ENCODE assay signal across 8 cellular contexts in genomic region chr16:86509759-86510464, GRCh38. TPM values are rescaled to one million over a fixed set of nuclear protein-coding genes. Genes with fewer than 3 reads are reported as not detected.
A peak's percentile ranks its signal among the peaks of the same experiment; 100 is the strongest.
DNase-seq lines count a peak whose midpoint lies in the region; ATAC-seq and TF ChIP-seq lines count a peak whose summit lies in the region.

No MANE protein-coding gene starts in this region.

- peaks cover 69% of the 10 kb centered on the region for H3K27me3 Mint-ChIP-seq in activated T-cell treated with anti-CD3 and anti-CD28 coated beads, Interleukin-2, amount 50 U/mL, for 4 hours (ENCODE audit: low read depth)

- H3K9me3 Mint-ChIP-seq in activated T-cell treated with anti-CD3 and anti-CD28 coated beads, Interleukin-2, amount 50 U/mL, for 4 hours, result no peaks in the 10 kb centered on the region

- 1% methylated on average over 83 of the region's 84 CpGs for WGBS in thymus

- no peaks in the 10 kb centered on the region for H3K36me3 Mint-ChIP-seq in activated T-cell treated with anti-CD3 and anti-CD28 coated beads, Interleukin-2, amount 50 U/mL, for 4 hours (ENCODE audit: insufficient read depth)

- H3K4me1 Mint-ChIP-seq in activated T-cell treated with anti-CD3 and anti-CD28 coated beads, Interleukin-2, amount 50 U/mL, for 4 hours (ENCODE audit: low read depth), result peaks cover 33% of the 10 kb centered on the region

- H3K36me3 ChIP-seq in ascending aorta, result no peaks in the 10 kb centered on the region
- H3K36me3 ChIP-seq in thymus (ENCODE audit: control insufficient read depth, insufficient read depth), result no peaks in the 10 kb centered on the region

- H3K4me1 ChIP-seq in ascending aorta (peaks cover 5 to 38% of the 10 kb centered on the region in 2 donors), thymus (ENCODE audit: control insufficient read depth, insufficient read depth, low read length) (no peaks in the 10 kb centered on the region)

- H3K27ac ChIP-seq in ascending aorta (peak overlapping the region; percentile 48 to 50), thymus (ENCODE audit: low read depth) (no peak overlapping the region)

- H3K9me3 ChIP-seq in ascending aorta, result no peaks in the 10 kb centered on the region
- peaks cover 2% of the 10 kb centered on the region for H3K9me3 ChIP-seq in thymus (ENCODE audit: control insufficient read depth)

- DNase-seq in activated T-cell treated with anti-CD3 and anti-CD28 coated beads, Interleukin-2, amount 50 U/mL, for 4 hours, result no peak
- no peak for DNase-seq in activated T-cell treated with anti-CD3 and anti-CD28 coated beads, Interleukin-2, amount 50 U/mL, for 1 hour
- DNase-seq in ascending aorta (ENCODE audit: low spot score in 2 of 2), result no peak
- DNase-seq in islet precursor cell, result peak; percentile 78
- no peak for DNase-seq in inferior parietal cortex (ENCODE audit: extremely low spot score)
- no peak for DNase-seq in NCI-H2029 (lab: John Stamatoyannopoulos, UW)

- peak overlapping the region; percentile 71 for H3K4me3 Mint-ChIP-seq in activated T-cell treated with anti-CD3 and anti-CD28 coated beads, Interleukin-2, amount 50 U/mL, for 4 hours

- ATAC-seq in activated T-cell treated with anti-CD3 and anti-CD28 coated beads, Interleukin-2, amount 50 U/mL, for 4 hours, result peak in 1 of 2 donors; percentile 32
- no peak for ATAC-seq in HG02938 (IDR thresholded peaks at IDR 0.05; ENCODE audit: unreplicated experiment)

- intact Hi-C loops in ascending aorta (cut with DNase I), result loop anchor here (2.0 kb wide), 1 partner anchor 167 kb away; no protein-coding TSS in a partner anchor

- H3K4me3 ChIP-seq in ascending aorta (peak overlapping the region; percentile 51 to 78), thymus (ENCODE audit: low read length) (peak overlapping the region; percentile 50)

- H3K27me3 ChIP-seq in ascending aorta (peaks cover 45% of the 10 kb centered on the region), thymus (ENCODE audit: control insufficient read depth, insufficient read depth) (peaks cover 94% of the 10 kb centered on the region)

- no peak for TF ChIP-seq CTCF in ascending aorta (IDR thresholded peaks at IDR 0.05)

RNA-seq across cellular contexts. Expression of gene FOXF1, which starts 0.4 kb away (rescaled TPM):
- under 1 TPM; 0.05 to 0.08 (median 0.08) TPM for total RNA-seq in activated T-cell treated with anti-CD3 and anti-CD28 coated beads, Interleukin-2, amount 50 U/mL, for 4 hours
- 3.2 TPM for total RNA-seq in ascending aorta
- 0.55 TPM for polyA plus RNA-seq in thymus

RNA-seq across cellular contexts. Expression of gene MTHFSD, which starts 45.1 kb away (rescaled TPM):
- 10 to 100 TPM; 18.9 to 21.2 (median 20.1) TPM for total RNA-seq in activated T-cell treated with anti-CD3 and anti-CD28 coated beads, Interleukin-2, amount 50 U/mL, for 4 hours
- total RNA-seq in ascending aorta, result 44.1 TPM
- polyA plus RNA-seq in thymus, result 18.4 TPM

RNA-seq across cellular contexts. Expression of gene FOXC2, which starts 56.7 kb away (rescaled TPM):
- total RNA-seq in activated T-cell treated with anti-CD3 and anti-CD28 coated beads, Interleukin-2, amount 50 U/mL, for 4 hours, result not detected
- total RNA-seq in ascending aorta, result 57.2 TPM
- 1.2 TPM for polyA plus RNA-seq in thymus

Comparison
In these comparisons a context has a peak if more than half of its experiments do, and no peak if none do; other contexts are left out.
1. RNA of gene FOXC2, which starts 56.7 kb away (total RNA-seq): 57.2 TPM in ascending aorta (single experiment); not detected in activated T-cell treated with anti-CD3 and anti-CD28 coated beads, Interleukin-2, amount 50 U/mL, for 4 hours; every median in the first group is over 10 times any median in the second.